In the genomic region with DNA sequence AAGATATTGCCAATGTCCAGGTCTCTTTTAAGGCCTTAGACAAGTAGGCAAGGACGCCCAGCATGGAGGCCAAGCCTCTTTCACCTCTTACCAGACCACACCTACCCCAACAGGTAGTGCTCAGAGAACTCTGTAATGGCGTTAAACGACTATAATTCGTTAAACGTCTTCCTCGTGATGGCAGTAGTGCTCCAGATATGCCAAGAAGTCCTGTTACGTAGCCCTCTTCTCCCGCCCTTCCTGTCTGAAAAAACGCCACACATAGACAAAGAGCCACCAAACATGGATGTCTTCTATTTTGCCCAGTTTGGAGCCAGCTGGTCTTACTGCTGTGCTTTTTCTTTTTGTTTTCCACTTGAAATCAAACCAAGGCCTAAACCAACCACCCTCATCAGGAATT, we compare ENCODE assay signal across 11 cellular contexts.
DNase-seq lines count a peak whose midpoint lies in the region; ATAC-seq and TF ChIP-seq lines count a peak whose summit lies in the region.
"Had no signal": no experiment of that assay in that cellular context is flagged by ENCODE, and none has a peak within 500 bp of the region (broad histone marks: within the 10 kb centered on the region; RNA-seq: fewer than 3 reads in every experiment).

No MANE protein-coding gene starts in this region.

- no peak overlapping the region for H4K91ac ChIP-seq in IMR-90 (ENCODE audit: insufficient read depth, low read depth, low read length)

- intact Hi-C loops in IMR-90 (cut with micrococcal nuclease), result loop anchor here (10.0 kb wide), 1 partner anchor 890 kb away; no protein-coding TSS in a partner anchor

- TF ChIP-seq RAD21 in IMR-90 (IDR thresholded peaks at IDR 0.05; ENCODE audit: low read length), result peak; percentile 63

- peaks cover 22% of the 10 kb centered on the region for H3K36me3 Mint-ChIP-seq in T-helper 2 cell treated with Interferon-gamma antibody and Interleukin-4, amounts not matched to agents 5 μg/mL and 100 μg/mL, for 36 hours (ENCODE audit: low read depth)

- H2AFZ ChIP-seq in IMR-90 (replicated peaks; ENCODE audit: low read length, poor library complexity), result no peak overlapping the region

- no peak overlapping the region for H3K23ac ChIP-seq in IMR-90 (ENCODE audit: low read depth, low read length)

- H2AK9ac ChIP-seq in IMR-90 (replicated peaks; ENCODE audit: low read depth, low read length, poor library complexity), result no peak overlapping the region

- no peak overlapping the region for H2BK15ac ChIP-seq in IMR-90 (ENCODE audit: low read depth, low read length)

- H3K27ac ChIP-seq in IMR-90 (ENCODE audit: insufficient read depth, low read length) (no peak overlapping the region), caudate nucleus (ENCODE audit: low read depth, low read length) (peak overlapping the region; percentile 19)
- H3K27ac ChIP-seq: 22Rv1 had no signal

- TF ChIP-seq CTCF in IMR-90 (conservative IDR thresholded peaks at IDR 0.05; ENCODE audit: low read depth, low read length), result peak; percentile 44

- no peak for TF ChIP-seq POLR2A in IMR-90 (IDR thresholded peaks at IDR 0.05; ENCODE audit: low read depth, low read length)

- H3K36me3 ChIP-seq in IMR-90 (ENCODE audit: control insufficient read depth, insufficient read depth, low read length), result no peaks in the 10 kb centered on the region

- dilution Hi-C loops in IMR-90 (cut with HindIII; ENCODE audit: low sequenced_read_pairs, unreplicated experiment), result no loop called here

- no peaks in the 10 kb centered on the region for H3K79me1 ChIP-seq in IMR-90 (ENCODE audit: low read depth in 1 of 2, low read length in 2 of 2)

- no peak overlapping the region for H2BK5ac ChIP-seq in IMR-90 (ENCODE audit: low read depth, low read length, poor library complexity, severe bottlenecking)

- no peak overlapping the region for H2AK5ac ChIP-seq in IMR-90 (ENCODE audit: low read depth, low read length)

- H4K8ac ChIP-seq in IMR-90 (ENCODE audit: low read depth in 2 of 2, low read length in 2 of 2), result no peak overlapping the region

- no peaks in the 10 kb centered on the region for H3K4me1 Mint-ChIP-seq in T-helper 2 cell treated with Interferon-gamma antibody and Interleukin-4, amounts not matched to agents 5 μg/mL and 100 μg/mL, for 36 hours (ENCODE audit: low read depth)
- H3K4me1 Mint-ChIP-seq: neural crest cell had no signal

- H3K4me2 ChIP-seq in IMR-90 (ENCODE audit: low read depth, low read length), result peak overlapping the region; percentile 46; the same call in 1 of the 2 replicates

- no peak overlapping the region for H4K5ac ChIP-seq in IMR-90 (ENCODE audit: low read depth, low read length)

- CTCF ChIA-PET in IMR-90 (lab: Yijun Ruan, JAX), result no interaction called here

- H3K9me3 ChIP-seq in IMR-90 (ENCODE audit: control insufficient read depth, insufficient read depth, low read length), result peaks cover 2% of the 10 kb centered on the region

- WGBS in IMR-90 (ENCODE audit: extremely low coverage in 2 of 2, insufficient read length in 1 of 2), 2 experiments, result 32% methylated on average over 3 of the region's 9 CpGs; no CpG with 5 or more reads in 1 of the 2 experiments

- POLR2A ChIA-PET in IMR-90 (lab: Charles Lee; ENCODE audit: unreplicated experiment), result no interaction called here

- H4K20me1 ChIP-seq in IMR-90 (ENCODE audit: insufficient read depth, low read length), result no peaks in the 10 kb centered on the region

- no peak overlapping the region for H3K14ac ChIP-seq in IMR-90 (replicated peaks; ENCODE audit: low read depth, low read length)

- no peaks in the 10 kb centered on the region for H3K4me1 ChIP-seq in IMR-90 (ENCODE audit: control insufficient read depth, insufficient read depth, low read length)

- H3K27me3 Mint-ChIP-seq in T-helper 2 cell treated with Interferon-gamma antibody and Interleukin-4, amounts not matched to agents 5 μg/mL and 100 μg/mL, for 36 hours (ENCODE audit: low read depth), result no peaks in the 10 kb centered on the region

- no peak overlapping the region for H3K4ac ChIP-seq in IMR-90 (ENCODE audit: low read depth, low read length)

- H3K9me3 Mint-ChIP-seq in T-helper 2 cell treated with Interferon-gamma antibody and Interleukin-4, amounts not matched to agents 5 μg/mL and 100 μg/mL, for 36 hours, result peaks cover 1% of the 10 kb centered on the region

- H3K4me3 ChIP-seq in IMR-90 (ENCODE audit: insufficient read depth, low read depth, low read length), result peak overlapping the region; percentile 3; the same call in 1 of the 2 replicates

- ATAC-seq in IMR-90 (ENCODE audit: low read depth), result no peak; the same call in 1 of the 2 replicates

- H2BK20ac ChIP-seq in IMR-90 (ENCODE audit: low read depth, low read length), result no peak overlapping the region

- no peak overlapping the region for H3K9ac ChIP-seq in IMR-90 (ENCODE audit: low read depth, low read length)

- in situ Hi-C loops in IMR-90 (cut with MboI; ENCODE audit: low sequenced_read_pairs), result no loop called here

- no peak overlapping the region for H2BK120ac ChIP-seq in IMR-90 (ENCODE audit: low read depth, low read length)

- H3K18ac ChIP-seq in IMR-90 (ENCODE audit: low read depth, low read length), result no peak overlapping the region

- no peak overlapping the region for H3K4me3 Mint-ChIP-seq in T-helper 2 cell treated with Interferon-gamma antibody and Interleukin-4, amounts not matched to agents 5 μg/mL and 100 μg/mL, for 36 hours
- H3K4me3 Mint-ChIP-seq: neural crest cell had no signal

- H3K27me3 ChIP-seq in IMR-90 (ENCODE audit: control insufficient read depth, insufficient read depth, low read length), result no peaks in the 10 kb centered on the region; the same call in 1 of the 2 replicates

- no peak overlapping the region for H3K27ac Mint-ChIP-seq in T-helper 2 cell treated with Interferon-gamma antibody and Interleukin-4, amounts not matched to agents 5 μg/mL and 100 μg/mL, for 36 hours

- peak; percentile 17 for DNase-seq in DMS 273 (lab: John Stamatoyannopoulos, UW; ENCODE audit: unreplicated experiment)
- DNase-seq in DMS 273 treated with DMSO at 0.1 percent for 48 hours (lab: John Stamatoyannopoulos, UW), result no peak
- DNase-seq in IMR-90, result peak; percentile 81
- peak in 24 of 61 donors; percentile 0 to 92 (median 56) for DNase-seq in caudate nucleus (lab: John Stamatoyannopoulos, UW)
- peak; percentile 6 for DNase-seq in pons (ENCODE audit: low spot score)
- DNase-seq in T-helper 2 cell treated with Interferon-gamma antibody and Interleukin-4, amounts not matched to agents 5 μg/mL and 100 μg/mL, for 36 hours (ENCODE audit: low spot score), result no peak
- DNase-seq in stimulated activated CD4-positive, alpha-beta T cell treated with anti-CD3 and anti-CD28 coated beads, Interleukin-4, amount 100 ng/mL, for 4 hours, result no peak
- DNase-seq in NCI-H2107 (lab: John Stamatoyannopoulos, UW), result no peak
- DNase-seq: NCI-H2029 had no signal

- no TSS peak for BruUV-seq in IMR-90 (replicated peaks; lab: Mats Ljungman, UMichigan)

- H3K56ac ChIP-seq in IMR-90 (ENCODE audit: extremely low read depth, insufficient read depth, low read length), result no peak overlapping the region

- H3K9me1 ChIP-seq in IMR-90 (ENCODE audit: insufficient read depth, low read length), result no peaks in the 10 kb centered on the region

TF ChIP-seq in IMR-90, 13 proteins besides CTCF, POLR2A, EP300 and RAD21:
- no peak for TF ChIP-seq NFE2L2 (IDR thresholded peaks at IDR 0.05; ENCODE audit: low read depth, low read length)
- TF ChIP-seq MAZ (IDR thresholded peaks at IDR 0.05; ENCODE audit: borderline replicate concordance, low read depth, low read length), result peak; percentile 85

Comparison
In these comparisons a context has a peak if more than half of its experiments do, and no peak if none do; other contexts are left out.
1. DNase-seq: peak in DMS 273 (single experiment), IMR-90 (single experiment) and pons (single experiment); none in DMS 273 treated with DMSO at 0.1 percent for 48 hours (single experiment), T-helper 2 cell treated with Interferon-gamma antibody and Interleukin-4, amounts not matched to agents 5 μg/mL and 100 μg/mL, for 36 hours (single experiment), stimulated activated CD4-positive, alpha-beta T cell treated with anti-CD3 and anti-CD28 coated beads, Interleukin-4, amount 100 ng/mL, for 4 hours (0 of 2) and NCI-H2107 (single experiment).